ENCODE assay signal across 8 cellular contexts in the genomic region with DNA sequence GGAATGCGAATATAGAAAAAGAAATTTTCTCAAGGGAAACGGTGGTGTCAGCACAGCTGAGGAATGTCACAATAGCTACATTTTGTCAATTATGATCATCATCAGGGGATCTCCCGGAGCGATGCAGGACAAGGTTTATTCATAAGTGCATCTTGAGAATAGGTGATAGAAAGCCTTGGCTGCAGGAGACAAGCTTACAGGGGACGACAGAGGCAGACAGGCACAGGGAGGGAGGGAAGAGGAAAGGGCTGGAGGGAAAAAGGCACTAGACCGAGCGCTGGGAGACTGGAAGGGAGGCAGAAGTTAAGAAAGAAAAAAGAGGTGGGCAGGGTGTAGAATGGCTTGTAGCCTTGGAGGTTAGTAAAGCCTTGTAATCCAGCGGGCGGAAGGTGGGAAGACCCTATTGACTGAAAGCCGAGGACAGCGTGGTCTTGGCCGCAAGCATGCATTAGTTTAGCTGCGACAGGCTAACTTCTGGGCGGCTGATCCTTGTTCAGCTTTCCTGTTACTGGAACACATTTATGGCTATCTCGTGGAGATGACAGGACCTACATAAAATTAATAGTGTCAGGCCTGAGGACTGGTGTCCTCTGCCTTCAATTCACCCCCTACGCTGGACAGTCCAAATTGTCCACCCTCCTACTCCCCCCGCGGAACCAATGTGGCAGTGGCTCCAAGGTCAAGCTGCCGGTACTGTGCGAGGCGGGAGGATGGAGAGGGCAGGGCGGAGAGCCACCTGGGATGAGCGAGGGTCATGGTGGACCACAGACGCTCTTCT. TPM values are rescaled to one million over a fixed set of nuclear protein-coding genes. Genes with fewer than 3 reads are reported as not detected.
DNase-seq lines count a peak whose midpoint lies in the region; ATAC-seq and TF ChIP-seq lines count a peak whose summit lies in the region.

No MANE protein-coding gene starts in this region.

- peak overlapping the region; percentile 95 for H3K4me3 Mint-ChIP-seq in natural killer cell treated with Interleukin-12 subunit alpha and Interleukin-12 subunit beta and Interleukin-15 and Interleukin-18, amount 100 ng/mL, for 72 hours

- DNase-seq in EL (peak; percentile 22), fibroblast of lung (ENCODE audit: low read depth in 2 of 2) (peak; percentile 11 to 31), cortex of kidney (lab: John Stamatoyannopoulos, UW) (no peak), GM19238 (ENCODE audit: insufficient read length, low spot score) (no peak), T1000 (lab: John Stamatoyannopoulos, UW) (no peak)
- no peak for DNase-seq in natural killer cell treated with Interleukin-12 subunit alpha and Interleukin-12 subunit beta and Interleukin-15 and Interleukin-18, amount 100 ng/mL, for 72 hours (ENCODE audit: low spot score)
- no peak for DNase-seq in activated CD4-positive, alpha-beta T cell treated with anti-CD3 and anti-CD28 coated beads for 48 hours

- H3K4me3 ChIP-seq in fibroblast of lung (replicated peaks in 1 of 4; ENCODE audit: control extremely low read depth in 1 of 4, insufficient read depth in 1 of 4, low read depth in 3 of 4, low read length in 4 of 4) = peak overlapping the region; percentile 73 to 92 (median 84)

- peak overlapping the region; percentile 60 to 84 for H3K27ac Mint-ChIP-seq in natural killer cell treated with Interleukin-12 subunit alpha and Interleukin-12 subunit beta and Interleukin-15 and Interleukin-18, amount 100 ng/mL, for 72 hours

- peak overlapping the region; percentile 90 for H3K27ac ChIP-seq in fibroblast of lung (ENCODE audit: insufficient read depth, low read length)

- peak overlapping the region; percentile 79 for H3K4me2 ChIP-seq in fibroblast of lung (ENCODE audit: extremely low read depth, insufficient read depth, low read length)

- H3K36me3 ChIP-seq in fibroblast of lung (ENCODE audit: control insufficient read depth, insufficient read depth, low read length) = no peaks in the 10 kb centered on the region

- no peaks in the 10 kb centered on the region for H4K20me1 ChIP-seq in fibroblast of lung (ENCODE audit: control insufficient read depth, extremely low read depth, insufficient read depth, low read length)

- ATAC-seq in SK-N-SH treated with all-trans-retinoic acid at 6 μM for 48 hours = peak; percentile 11
- ATAC-seq in natural killer cell treated with Interleukin-12 subunit alpha and Interleukin-12 subunit beta and Interleukin-15 and Interleukin-18, amount 100 ng/mL, for 72 hours = no peak

- peaks cover 33 to 37% of the 10 kb centered on the region in 2 donors for H3K27me3 Mint-ChIP-seq in natural killer cell treated with Interleukin-12 subunit alpha and Interleukin-12 subunit beta and Interleukin-15 and Interleukin-18, amount 100 ng/mL, for 72 hours

- H3K9me3 ChIP-seq in fibroblast of lung (ENCODE audit: control insufficient read depth, insufficient read depth, low read depth, low read length) = no peaks in the 10 kb centered on the region

- no peaks in the 10 kb centered on the region for H3K4me1 ChIP-seq in fibroblast of lung (ENCODE audit: control insufficient read depth, extremely low read depth, insufficient read depth, low read length)

- H3K36me3 Mint-ChIP-seq in natural killer cell treated with Interleukin-12 subunit alpha and Interleukin-12 subunit beta and Interleukin-15 and Interleukin-18, amount 100 ng/mL, for 72 hours = no peaks in the 10 kb centered on the region

- TF ChIP-seq CTCF in fibroblast of lung (conservative IDR thresholded peaks at IDR 0.05 in 1 of 2, IDR thresholded peaks at IDR 0.05 in 1 of 2; ENCODE audit: low read depth in 1 of 2, low read length in 2 of 2) = no peak

- H3K9ac ChIP-seq in fibroblast of lung (ENCODE audit: insufficient read depth, low read length) = peak overlapping the region; percentile 76

- H2AFZ ChIP-seq in fibroblast of lung (ENCODE audit: low read length) = peak overlapping the region; percentile 60

- H3K9me3 Mint-ChIP-seq in natural killer cell treated with Interleukin-12 subunit alpha and Interleukin-12 subunit beta and Interleukin-15 and Interleukin-18, amount 100 ng/mL, for 72 hours = no peaks in the 10 kb centered on the region

- H3K79me2 ChIP-seq in fibroblast of lung (ENCODE audit: control insufficient read depth, insufficient read depth, low read length) = peaks cover 42% of the 10 kb centered on the region

- no peaks in the 10 kb centered on the region for H3K27me3 ChIP-seq in fibroblast of lung (ENCODE audit: control insufficient read depth, insufficient read depth, low read length)

- H3K4me1 Mint-ChIP-seq in natural killer cell treated with Interleukin-12 subunit alpha and Interleukin-12 subunit beta and Interleukin-15 and Interleukin-18, amount 100 ng/mL, for 72 hours (ENCODE audit: low read depth in 2 of 2) = peaks cover 28 to 29% of the 10 kb centered on the region in 2 donors

TF ChIP-seq in SK-N-SH treated with all-trans-retinoic acid at 6 μM for 48 hours, 23 proteins besides CTCF, POLR2A, EP300 and RAD21 (continues in another document):
- TF ChIP-seq ISL1 (CRISPR knock-in tag; IDR thresholded peaks at IDR 0.05) (no peak), ZFP30 (CRISPR knock-in tag; IDR thresholded peaks at IDR 0.05) (no peak), CSDC2 (CRISPR knock-in tag; IDR thresholded peaks at IDR 0.05) (no peak), TCF4 (CRISPR knock-in tag; IDR thresholded peaks at IDR 0.05; ENCODE audit: borderline replicate concordance) (no peak), ARNTL (CRISPR knock-in tag; IDR thresholded peaks at IDR 0.05; ENCODE audit: borderline replicate concordance, low read depth) (no peak), ZNF70 (CRISPR knock-in tag; IDR thresholded peaks at IDR 0.05) (no peak), ZNF565 (CRISPR knock-in tag; conservative IDR thresholded peaks at IDR 0.05; ENCODE audit: low read depth) (no peak), ESRRG (CRISPR knock-in tag; IDR thresholded peaks at IDR 0.05) (no peak), ZNF8 (CRISPR knock-in tag; IDR thresholded peaks at IDR 0.05) (no peak), BACH2 (CRISPR knock-in tag; IDR thresholded peaks at IDR 0.05; ENCODE audit: borderline replicate concordance) (no peak), SNAI2 (CRISPR knock-in tag; IDR thresholded peaks at IDR 0.05) (no peak), GLIS3 (CRISPR knock-in tag; IDR thresholded peaks at IDR 0.05) (no peak), ZC3H10 (CRISPR knock-in tag; IDR thresholded peaks at IDR 0.05) (no peak), ZFP3 (CRISPR knock-in tag; IDR thresholded peaks at IDR 0.05) (no peak)
- TF ChIP-seq, protein P1, sequence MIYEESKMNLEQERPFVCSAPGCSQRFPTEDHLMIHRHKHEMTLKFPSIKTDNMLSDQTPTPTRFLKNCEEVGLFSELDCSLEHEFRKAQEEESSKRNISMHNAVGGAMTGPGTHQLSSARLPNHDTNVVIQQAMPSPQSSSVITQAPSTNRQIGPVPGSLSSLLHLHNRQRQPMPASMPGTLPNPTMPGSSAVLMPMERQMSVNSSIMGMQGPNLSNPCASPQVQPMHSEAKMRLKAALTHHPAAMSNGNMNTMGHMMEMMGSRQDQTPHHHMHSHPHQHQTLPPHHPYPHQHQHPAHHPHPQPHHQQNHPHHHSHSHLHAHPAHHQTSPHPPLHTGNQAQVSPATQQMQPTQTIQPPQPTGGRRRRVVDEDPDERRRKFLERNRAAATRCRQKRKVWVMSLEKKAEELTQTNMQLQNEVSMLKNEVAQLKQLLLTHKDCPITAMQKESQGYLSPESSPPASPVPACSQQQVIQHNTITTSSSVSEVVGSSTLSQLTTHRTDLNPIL (CRISPR knock-in tag; IDR thresholded peaks at IDR 0.05; ENCODE audit: low read depth) = no peak
- TF ChIP-seq, protein P2, sequence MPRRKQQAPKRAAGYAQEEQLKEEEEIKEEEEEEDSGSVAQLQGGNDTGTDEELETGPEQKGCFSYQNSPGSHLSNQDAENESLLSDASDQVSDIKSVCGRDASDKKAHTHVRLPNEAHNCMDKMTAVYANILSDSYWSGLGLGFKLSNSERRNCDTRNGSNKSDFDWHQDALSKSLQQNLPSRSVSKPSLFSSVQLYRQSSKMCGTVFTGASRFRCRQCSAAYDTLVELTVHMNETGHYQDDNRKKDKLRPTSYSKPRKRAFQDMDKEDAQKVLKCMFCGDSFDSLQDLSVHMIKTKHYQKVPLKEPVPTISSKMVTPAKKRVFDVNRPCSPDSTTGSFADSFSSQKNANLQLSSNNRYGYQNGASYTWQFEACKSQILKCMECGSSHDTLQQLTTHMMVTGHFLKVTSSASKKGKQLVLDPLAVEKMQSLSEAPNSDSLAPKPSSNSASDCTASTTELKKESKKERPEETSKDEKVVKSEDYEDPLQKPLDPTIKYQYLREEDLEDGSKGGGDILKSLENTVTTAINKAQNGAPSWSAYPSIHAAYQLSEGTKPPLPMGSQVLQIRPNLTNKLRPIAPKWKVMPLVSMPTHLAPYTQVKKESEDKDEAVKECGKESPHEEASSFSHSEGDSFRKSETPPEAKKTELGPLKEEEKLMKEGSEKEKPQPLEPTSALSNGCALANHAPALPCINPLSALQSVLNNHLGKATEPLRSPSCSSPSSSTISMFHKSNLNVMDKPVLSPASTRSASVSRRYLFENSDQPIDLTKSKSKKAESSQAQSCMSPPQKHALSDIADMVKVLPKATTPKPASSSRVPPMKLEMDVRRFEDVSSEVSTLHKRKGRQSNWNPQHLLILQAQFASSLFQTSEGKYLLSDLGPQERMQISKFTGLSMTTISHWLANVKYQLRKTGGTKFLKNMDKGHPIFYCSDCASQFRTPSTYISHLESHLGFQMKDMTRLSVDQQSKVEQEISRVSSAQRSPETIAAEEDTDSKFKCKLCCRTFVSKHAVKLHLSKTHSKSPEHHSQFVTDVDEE (CRISPR knock-in tag; IDR thresholded peaks at IDR 0.05) = no peak
- TF ChIP-seq, protein P3, sequence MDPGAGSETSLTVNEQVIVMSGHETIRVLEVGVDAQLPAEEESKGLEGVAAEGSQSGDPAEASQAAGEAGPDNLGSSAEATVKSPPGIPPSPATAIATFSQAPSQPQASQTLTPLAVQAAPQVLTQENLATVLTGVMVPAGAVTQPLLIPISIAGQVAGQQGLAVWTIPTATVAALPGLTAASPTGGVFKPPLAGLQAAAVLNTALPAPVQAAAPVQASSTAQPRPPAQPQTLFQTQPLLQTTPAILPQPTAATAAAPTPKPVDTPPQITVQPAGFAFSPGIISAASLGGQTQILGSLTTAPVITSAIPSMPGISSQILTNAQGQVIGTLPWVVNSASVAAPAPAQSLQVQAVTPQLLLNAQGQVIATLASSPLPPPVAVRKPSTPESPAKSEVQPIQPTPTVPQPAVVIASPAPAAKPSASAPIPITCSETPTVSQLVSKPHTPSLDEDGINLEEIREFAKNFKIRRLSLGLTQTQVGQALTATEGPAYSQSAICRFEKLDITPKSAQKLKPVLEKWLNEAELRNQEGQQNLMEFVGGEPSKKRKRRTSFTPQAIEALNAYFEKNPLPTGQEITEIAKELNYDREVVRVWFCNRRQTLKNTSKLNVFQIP (CRISPR knock-in tag; IDR thresholded peaks at IDR 0.05; ENCODE audit: borderline replicate concordance, low read depth) = no peak

RNA-seq across cellular contexts. Expression of a gene that starts 1.5 kb away (rescaled TPM):
- 45.2 and 58.1 TPM in 2 replicates for total RNA-seq in fibroblast of lung
- polyA plus RNA-seq in fibroblast of lung = 46.0 and 46.9 TPM in 2 replicates
- 25.2 and 29.1 TPM in 2 replicates for polyA plus RNA-seq in fibroblast of lung (2012)
- polyA minus RNA-seq in fibroblast of lung (ENCODE audit: low replicate concordance) = 10.3 and 11.5 TPM in 2 replicates
- 1 to 10 TPM; 2.9 to 8.6 TPM for total RNA-seq in natural killer cell treated with Interleukin-12 subunit alpha and Interleukin-12 subunit beta and Interleukin-15 and Interleukin-18, amount 100 ng/mL, for 72 hours

Comparison
In these comparisons a context has a peak if more than half of its experiments do, and no peak if none do; other contexts are left out.
1. DNase-seq: peak in EL (single experiment) and fibroblast of lung (2 of 2); none in natural killer cell treated with Interleukin-12 subunit alpha and Interleukin-12 subunit beta and Interleukin-15 and Interleukin-18, amount 100 ng/mL, for 72 hours (single experiment), cortex of kidney (single experiment), GM19238 (single experiment), T1000 (single experiment) and activated CD4-positive, alpha-beta T cell treated with anti-CD3 and anti-CD28 coated beads for 48 hours (single experiment).